ENCODE assay signal across 23 cellular contexts in genomic region chr11:45647786-45648185, GRCh38. TPM values are rescaled to one million over a fixed set of nuclear protein-coding genes. Genes with fewer than 3 reads are reported as not detected.
"Had no signal": no experiment of that assay in that cellular context is flagged by ENCODE, and none has a peak within 500 bp of the region (broad histone marks: within the 10 kb centered on the region; RNA-seq: fewer than 3 reads in every experiment).

No MANE protein-coding gene starts in this region.

- H3K27ac ChIP-seq: cardiac muscle cell, epithelial cell of prostate, hepatocyte, psoas muscle, skin epidermis, transverse colon, uterus had no signal

- H3K9me3 Mint-ChIP-seq: activated naive CD8-positive, alpha-beta T cell treated with anti-CD3 and anti-CD28 coated beads, Interleukin-2, amount 10 ng/mL, durations not matched to agents 7 days and 5 days; activated T-helper 17 cell treated with anti-CD3 and anti-CD28 coated beads, Interleukin-2, amount 50 U/mL, for 72 hours; dendritic cell treated with granulocyte-macrophage colony-stimulating factor and Interleukin-4, amounts not matched to agents 40 ng/mL and 50 ng/mL, for 4 days; effector memory CD8-positive, alpha-beta T cell; nephron progenitor cell; stimulated activated naive CD8-positive, alpha-beta T cell treated with anti-CD3 and anti-CD28 coated beads, Interleukin-15, Interleukin-2, amounts not matched to agents 100 ng/mL and 50 ng/mL, for 24 hours had no signal

- FAIRE-seq: keratinocyte had no signal

- H3K27me3 ChIP-seq: cardiac muscle cell, hepatocyte, uterus had no signal

- H3K4me1 ChIP-seq: psoas muscle, transverse colon, uterus had no signal

- H3K36me3 Mint-ChIP-seq: activated naive CD8-positive, alpha-beta T cell treated with anti-CD3 and anti-CD28 coated beads, Interleukin-2, amount 10 ng/mL, durations not matched to agents 7 days and 5 days had no signal

- H3K9me3 ChIP-seq: psoas muscle, transverse colon, uterus had no signal

- ATAC-seq: effector memory CD8-positive, alpha-beta T cell; psoas muscle; right cardiac atrium had no signal

- DNase-seq: activated CD4-positive, alpha-beta T cell treated with anti-CD3 and anti-CD28 coated beads, Interleukin-2, amount 50 U/mL, for 1 hour; activated naive CD4-positive, alpha-beta T cell treated with Interleukin-2 at 50 U/mL for 16 hours; activated naive CD8-positive, alpha-beta T cell treated with anti-CD3 and anti-CD28 coated beads, Interleukin-2, amount 10 ng/mL, durations not matched to agents 7 days and 5 days; amygdala; effector memory CD8-positive, alpha-beta T cell; foreskin fibroblast; nephron progenitor cell; psoas muscle; right cardiac atrium; stimulated activated CD4-positive, alpha-beta T cell treated with anti-CD3 and anti-CD28 coated beads, Interleukin-15, amount 100 ng/mL, for 24 hours; stimulated activated CD4-positive, alpha-beta T cell treated with anti-CD3 and anti-CD28 coated beads, Interleukin-2, amount 100 ng/mL, for 48 hours; T-helper 1 cell; T1000; transverse colon; uterus had no signal

- H3K4me3 Mint-ChIP-seq: activated naive CD8-positive, alpha-beta T cell treated with anti-CD3 and anti-CD28 coated beads, Interleukin-2, amount 10 ng/mL, durations not matched to agents 7 days and 5 days; activated T-helper 17 cell treated with anti-CD3 and anti-CD28 coated beads, Interleukin-2, amount 50 U/mL, for 72 hours; dendritic cell treated with granulocyte-macrophage colony-stimulating factor and Interleukin-4, amounts not matched to agents 40 ng/mL and 50 ng/mL, for 4 days; effector memory CD8-positive, alpha-beta T cell; nephron progenitor cell; stimulated activated naive CD8-positive, alpha-beta T cell treated with anti-CD3 and anti-CD28 coated beads, Interleukin-15, Interleukin-2, amounts not matched to agents 100 ng/mL and 50 ng/mL, for 24 hours had no signal

- H3K36me3 ChIP-seq: cardiac muscle cell, transverse colon, uterus had no signal

- H3K27ac Mint-ChIP-seq: activated naive CD8-positive, alpha-beta T cell treated with anti-CD3 and anti-CD28 coated beads, Interleukin-2, amount 10 ng/mL, durations not matched to agents 7 days and 5 days; activated T-helper 17 cell treated with anti-CD3 and anti-CD28 coated beads, Interleukin-2, amount 50 U/mL, for 72 hours; dendritic cell treated with granulocyte-macrophage colony-stimulating factor and Interleukin-4, amounts not matched to agents 40 ng/mL and 50 ng/mL, for 4 days; effector memory CD8-positive, alpha-beta T cell; nephron progenitor cell; stimulated activated naive CD8-positive, alpha-beta T cell treated with anti-CD3 and anti-CD28 coated beads, Interleukin-15, Interleukin-2, amounts not matched to agents 100 ng/mL and 50 ng/mL, for 24 hours had no signal

- H3K4me3 ChIP-seq: cardiac muscle cell, hepatocyte, psoas muscle, skin epidermis, transverse colon, uterus had no signal

RNA-seq across cellular contexts. Expression of gene CHST1, which starts 17.6 kb away (rescaled TPM):
- total RNA-seq: activated naive CD8-positive, alpha-beta T cell treated with anti-CD3 and anti-CD28 coated beads, Interleukin-2, amount 10 ng/mL, durations not matched to agents 7 days and 5 days; activated T-helper 17 cell treated with anti-CD3 and anti-CD28 coated beads, Interleukin-2, amount 50 U/mL, for 72 hours had no signal
- polyA plus RNA-seq: keratinocyte had no signal
